Comparison of ENCODE assay signal across 25 cellular contexts in the genomic region with DNA sequence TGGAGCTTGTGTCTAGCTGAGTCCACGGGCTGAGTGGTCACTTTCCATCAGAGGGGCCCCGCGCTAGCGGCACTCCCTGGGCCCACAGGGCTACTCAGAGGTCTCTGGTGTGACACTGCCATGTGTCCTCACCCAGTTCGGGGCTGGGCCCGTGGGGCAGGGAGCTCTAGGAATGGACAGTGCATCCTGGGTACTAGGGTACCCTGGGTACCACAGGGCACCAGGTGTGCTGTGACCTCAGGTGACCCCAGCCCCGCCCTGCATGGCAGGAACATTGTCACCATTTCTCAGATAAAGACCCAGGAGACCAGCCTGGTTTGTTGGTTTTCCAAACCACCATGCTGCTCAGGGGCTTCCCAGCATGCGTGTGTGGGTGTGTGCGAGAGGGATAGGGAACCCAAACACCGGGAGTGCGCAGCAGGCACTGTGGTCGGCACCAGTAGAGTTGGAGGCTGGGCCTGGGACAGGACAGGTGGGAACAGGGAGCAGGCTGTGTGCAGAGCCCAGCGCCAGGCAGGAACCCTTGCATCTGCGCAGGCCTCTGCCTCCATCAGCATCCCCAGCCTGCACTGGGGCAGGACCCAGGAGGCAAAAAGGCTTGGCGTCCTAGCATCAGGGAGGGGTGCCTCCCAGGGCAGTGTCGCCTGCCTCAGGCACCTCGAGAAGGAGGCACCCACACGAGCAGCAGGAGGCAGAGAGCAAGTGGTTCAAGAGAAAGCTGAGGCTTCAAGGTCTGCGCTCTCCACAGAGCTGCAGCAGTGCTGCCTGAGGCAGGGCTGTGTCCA. TPM values are rescaled to one million over a fixed set of nuclear protein-coding genes. Genes with fewer than 3 reads are reported as not detected.
DNase-seq lines count a peak whose midpoint lies in the region; ATAC-seq and TF ChIP-seq lines count a peak whose summit lies in the region.
"Had no signal": no experiment of that assay in that cellular context is flagged by ENCODE, and none has a peak within 500 bp of the region (broad histone marks: within the 10 kb centered on the region; RNA-seq: fewer than 3 reads in every experiment).

No MANE protein-coding gene starts in this region.

- H3K9me3 Mint-ChIP-seq in activated CD4-positive, alpha-beta T cell treated with anti-CD3 and anti-CD28 coated beads, Interleukin-2, amount 10 ng/mL, durations not matched to agents 7 days and 5 days, result no peaks in the 10 kb centered on the region
- H3K9me3 Mint-ChIP-seq in chondrocyte (ENCODE audit: low read depth) (no peaks in the 10 kb centered on the region), neural crest cell (no peaks in the 10 kb centered on the region)
- H3K9me3 Mint-ChIP-seq: naive thymus-derived CD8-positive, alpha-beta T cell had no signal

- ATAC-seq in HG02798 (IDR thresholded peaks at IDR 0.05; ENCODE audit: poor library complexity, unreplicated experiment), result no peak
- ATAC-seq: body of pancreas; left ventricle myocardium superior; naive thymus-derived CD8-positive, alpha-beta T cell; Panc1; pancreas had no signal

- TF ChIP-seq CTCF in chondrocyte (IDR thresholded peaks at IDR 0.05) (no peak), neural crest cell (conservative IDR thresholded peaks at IDR 0.05) (no peak)

- H3K36me3 ChIP-seq in BLaER1 treated with 17β-estradiol and CSF1 and Interleukin-3, amounts not matched to agents 10 nM and 100 nM, result no peaks in the 10 kb centered on the region
- H3K36me3 ChIP-seq: adrenal gland, pancreas, transverse colon had no signal

- no peaks in the 10 kb centered on the region for H3K27me3 Mint-ChIP-seq in activated CD4-positive, alpha-beta T cell treated with anti-CD3 and anti-CD28 coated beads, Interleukin-2, amount 10 ng/mL, durations not matched to agents 7 days and 5 days
- H3K27me3 Mint-ChIP-seq in chondrocyte (ENCODE audit: low read depth) (peaks cover 5% of the 10 kb centered on the region), neural crest cell (ENCODE audit: low read depth) (no peaks in the 10 kb centered on the region)
- H3K27me3 Mint-ChIP-seq: naive thymus-derived CD8-positive, alpha-beta T cell had no signal

- peak overlapping the region; percentile 80 for H3K27ac Mint-ChIP-seq in activated CD4-positive, alpha-beta T cell treated with anti-CD3 and anti-CD28 coated beads, Interleukin-2, amount 10 ng/mL, durations not matched to agents 7 days and 5 days
- H3K27ac Mint-ChIP-seq in chondrocyte (ENCODE audit: unreplicated experiment), result no peak overlapping the region
- peak overlapping the region; percentile 57 for H3K27ac Mint-ChIP-seq in neural crest cell (ENCODE audit: unreplicated experiment)

- no peak overlapping the region for H3K4me3 Mint-ChIP-seq in activated CD4-positive, alpha-beta T cell treated with anti-CD3 and anti-CD28 coated beads, Interleukin-2, amount 10 ng/mL, durations not matched to agents 7 days and 5 days
- H3K4me3 Mint-ChIP-seq in chondrocyte (ENCODE audit: unreplicated experiment), result no peak overlapping the region
- no peak overlapping the region for H3K4me3 Mint-ChIP-seq in neural crest cell
- H3K4me3 Mint-ChIP-seq: naive thymus-derived CD8-positive, alpha-beta T cell had no signal

- H3K36me3 Mint-ChIP-seq in activated CD4-positive, alpha-beta T cell treated with anti-CD3 and anti-CD28 coated beads, Interleukin-2, amount 10 ng/mL, durations not matched to agents 7 days and 5 days (ENCODE audit: low read depth), result no peaks in the 10 kb centered on the region
- no peaks in the 10 kb centered on the region for H3K36me3 Mint-ChIP-seq in chondrocyte (ENCODE audit: low read depth)
- H3K36me3 Mint-ChIP-seq in neural crest cell (ENCODE audit: low read depth), result no peaks in the 10 kb centered on the region
- H3K36me3 Mint-ChIP-seq: naive thymus-derived CD8-positive, alpha-beta T cell had no signal

- H3K9me3 ChIP-seq in BLaER1 treated with 17β-estradiol and CSF1 and Interleukin-3, amounts not matched to agents 10 nM and 100 nM (replicated peaks in 1 of 11), result no peaks in the 10 kb centered on the region
- H3K9me3 ChIP-seq: adrenal gland, BE2C, body of pancreas, pancreas, transverse colon had no signal

- H3K4me1 Mint-ChIP-seq in activated CD4-positive, alpha-beta T cell treated with anti-CD3 and anti-CD28 coated beads, Interleukin-2, amount 10 ng/mL, durations not matched to agents 7 days and 5 days, result peaks cover 43% of the 10 kb centered on the region
- H3K4me1 Mint-ChIP-seq in chondrocyte (ENCODE audit: low read depth) (peaks cover 13% of the 10 kb centered on the region), neural crest cell (peaks cover 17% of the 10 kb centered on the region)

- POLR2A ChIA-PET in activated CD4-positive, alpha-beta T cell treated with anti-CD3 and anti-CD28 coated beads, Interleukin-2, amount 10 ng/mL, durations not matched to agents 7 days and 5 days (lab: Charles Lee), result no interaction called here

- no peak for DNase-seq in activated CD4-positive, alpha-beta T cell treated with anti-CD3 and anti-CD28 coated beads, Interleukin-2, amount 10 ng/mL, durations not matched to agents 7 days and 5 days
- no peak for DNase-seq in activated CD4-positive, alpha-beta T cell treated with anti-CD3 and anti-CD28 coated beads, Interleukin-2, amount 50 U/mL, for 1 hour
- DNase-seq in chondrocyte (ENCODE audit: low spot score) (peak; percentile 84), neural crest cell (ENCODE audit: low read depth, low spot score) (no peak), A172 (ENCODE audit: low spot score) (no peak), ureter (ENCODE audit: low spot score) (no peak)
- DNase-seq: BE2C; body of pancreas; cerebellar nuclear complex; DMS79; GDM1; H7; left ventricle myocardium superior; naive thymus-derived CD8-positive, alpha-beta T cell; NCI-H187; NCI-H526; SHP77; stimulated activated CD4-positive, alpha-beta T cell treated with anti-CD3 and anti-CD28 coated beads, Interleukin-2, amount 100 ng/mL, for 24 hours; transverse colon had no signal

- H3K4me1 ChIP-seq in BLaER1 treated with 17β-estradiol and CSF1 and Interleukin-3, amounts not matched to agents 10 nM and 100 nM, result peaks cover 61 to 85% (median 73%) of the 10 kb centered on the region in 10 experiments
- H3K4me1 ChIP-seq: adrenal gland, BE2C, body of pancreas, pancreas had no signal

- H3K27ac ChIP-seq in BLaER1 treated with 17β-estradiol and CSF1 and Interleukin-3, amounts not matched to agents 10 nM and 100 nM, result peak overlapping the region in 8 of 11 experiments; percentile 40 to 90 (median 83); a peak in 13 of 22 replicates
- H3K27ac ChIP-seq: adrenal gland, body of pancreas, pancreas, transverse colon had no signal

- H3K27me3 ChIP-seq in BLaER1 treated with 17β-estradiol and CSF1 and Interleukin-3, amounts not matched to agents 10 nM and 100 nM, result no peaks in the 10 kb centered on the region
- H3K27me3 ChIP-seq: adrenal gland, BE2C, body of pancreas, pancreas, transverse colon had no signal

- H3K4me2 ChIP-seq in BLaER1 treated with 17β-estradiol and CSF1 and Interleukin-3, amounts not matched to agents 10 nM and 100 nM, result peak overlapping the region; percentile 14 to 99 (median 97); a peak in 18 of 22 replicates
- H3K4me2 ChIP-seq: smooth muscle cell had no signal

- no peaks in the 10 kb centered on the region for H4K20me1 ChIP-seq in BLaER1 treated with 17β-estradiol and CSF1 and Interleukin-3, amounts not matched to agents 10 nM and 100 nM

- CTCF ChIA-PET in activated CD4-positive, alpha-beta T cell treated with anti-CD3 and anti-CD28 coated beads, Interleukin-2, amount 10 ng/mL, durations not matched to agents 7 days and 5 days (lab: Charles Lee), result interaction anchor here (1.1 kb wide), 1 partner anchor 13 kb away, joined by 3 read pairs; no protein-coding TSS in a partner anchor

- peak overlapping the region in 2 of 11 experiments; percentile 42 to 75; a peak in 3 of 22 replicates for H3K9ac ChIP-seq in BLaER1 treated with 17β-estradiol and CSF1 and Interleukin-3, amounts not matched to agents 10 nM and 100 nM

- no peak overlapping the region for H3K4me3 ChIP-seq in BLaER1 treated with 17β-estradiol and CSF1 and Interleukin-3, amounts not matched to agents 10 nM and 100 nM
- H3K4me3 ChIP-seq: adrenal gland, body of pancreas, pancreas, smooth muscle cell, transverse colon had no signal

RNA-seq across cellular contexts. Expression of a gene that starts 19.4 kb away (rescaled TPM):
- total RNA-seq in activated CD4-positive, alpha-beta T cell treated with anti-CD3 and anti-CD28 coated beads, Interleukin-2, amount 10 ng/mL, durations not matched to agents 7 days and 5 days, result 10 to 100 TPM; 36.2 to 41.0 TPM
- 29.8 to 38.7 TPM (median 38.2 TPM) in 3 replicates for total RNA-seq in chondrocyte
- total RNA-seq in neural crest cell, result 13.1 and 14.6 TPM in 2 replicates
- 12.2 and 15.4 TPM in 2 replicates for total RNA-seq in A172 (2014; rRNA removed; shearing (Covaris generic))
- total RNA-seq in ureter, result 15.2 TPM

RNA-seq across cellular contexts. Expression of a gene that starts 42.0 kb away (rescaled TPM):
- under 1 TPM; 0.10 TPM for total RNA-seq in activated CD4-positive, alpha-beta T cell treated with anti-CD3 and anti-CD28 coated beads, Interleukin-2, amount 10 ng/mL, durations not matched to agents 7 days and 5 days
- 0.12 to 0.18 TPM in 2 of 3 replicates, not detected in the other for total RNA-seq in chondrocyte
- total RNA-seq in neural crest cell, result 1.6 and 2.5 TPM in 2 replicates
- 0.38 and 5.3 TPM in 2 replicates for total RNA-seq in A172 (2014; rRNA removed; shearing (Covaris generic))
- 0.42 TPM for total RNA-seq in ureter
- total RNA-seq: naive thymus-derived CD8-positive, alpha-beta T cell had no signal
